In genomic region chr20:23569570-23569969, GRCh38 we compare ENCODE assay signal across 20 cellular contexts. TPM values are rescaled to one million over a fixed set of nuclear protein-coding genes. Genes with fewer than 3 reads are reported as not detected.
DNase-seq lines count a peak whose midpoint lies in the region; ATAC-seq and TF ChIP-seq lines count a peak whose summit lies in the region.
"Had no signal": no experiment of that assay in that cellular context is flagged by ENCODE, and none has a peak within 500 bp of the region (broad histone marks: within the 10 kb centered on the region; RNA-seq: fewer than 3 reads in every experiment).

No MANE protein-coding gene starts in this region.

- H3K4me3 ChIP-seq in upper lobe of right lung, result no peak overlapping the region
- H3K4me3 ChIP-seq in colonic mucosa, result no peak overlapping the region
- H3K4me3 ChIP-seq: HAP-1 had no signal

- TF ChIP-seq CTCF in GM10248 (IDR thresholded peaks at IDR 0.05; ENCODE audit: control extremely low read depth, extremely low read depth, low read depth, missing control alignments), result no peak
- TF ChIP-seq CTCF in upper lobe of right lung (IDR thresholded peaks at IDR 0.05), result no peak
- TF ChIP-seq CTCF in colonic mucosa (IDR thresholded peaks at IDR 0.05), result no peak

- CTCF ChIA-PET in GM10248 (lab: Yijun Ruan, JAX), result interaction anchor here (0.6 to 1.5 kb wide), 2 partner anchors 13 to 16 kb away, joined by 3 read pairs; no protein-coding TSS in a partner anchor

- H3K4me1 ChIP-seq in upper lobe of right lung, result no peaks in the 10 kb centered on the region
- no peaks in the 10 kb centered on the region for H3K4me1 ChIP-seq in colonic mucosa
- H3K4me1 ChIP-seq: BE2C, HAP-1 had no signal

- H3K36me3 ChIP-seq in upper lobe of right lung (no peaks in the 10 kb centered on the region), colonic mucosa (no peaks in the 10 kb centered on the region)
- H3K36me3 ChIP-seq: BE2C, HAP-1 had no signal

- no peak overlapping the region for H3K9ac ChIP-seq in colonic mucosa (ENCODE audit: low read depth in 2 of 2, low read length in 2 of 2)

- no peaks in the 10 kb centered on the region for H3K9me3 ChIP-seq in upper lobe of right lung
- H3K9me3 ChIP-seq in colonic mucosa, result no peaks in the 10 kb centered on the region
- H3K9me3 ChIP-seq: BE2C, HAP-1 had no signal

- DNase-seq in GM10248 (ENCODE audit: extremely low spot score) (peak; percentile 2), ecto neural progenitor cell (ENCODE audit: low spot score) (peak; percentile 29), posterior vena cava (ENCODE audit: low spot score) (peak; percentile 62), upper lobe of right lung (peak; percentile 17), colonic mucosa (no peak)
- no peak for DNase-seq in stimulated activated CD4-positive, alpha-beta T cell treated with anti-CD3 and anti-CD28 coated beads, Interleukin-15, amount 100 ng/mL, for 24 hours
- DNase-seq: ACHN; BE2C; C1 segment of cervical spinal cord; CD4-positive, CD25-positive, alpha-beta regulatory T cell; CD8-positive, alpha-beta memory T cell; COR-L47; DMS 273 treated with DMSO at 0.1 percent for 48 hours; DMS53; DND-41; EL had no signal

- ATAC-seq in upper lobe of right lung, result no peak

- POLR2A ChIA-PET in GM10248 (lab: Yijun Ruan, JAX), result no interaction called here

- H3K27ac ChIP-seq in upper lobe of right lung, result no peak overlapping the region
- H3K27ac ChIP-seq in colonic mucosa, result no peak overlapping the region

- intact Hi-C loops in posterior vena cava (cut with DNase I), result no loop called here
- intact Hi-C loops in upper lobe of right lung (cut with DNase I), result no loop called here
- intact Hi-C loops in colonic mucosa (cut with DNase I), result no loop called here

- no peaks in the 10 kb centered on the region for H3K27me3 ChIP-seq in upper lobe of right lung
- H3K27me3 ChIP-seq in colonic mucosa, result no peaks in the 10 kb centered on the region
- H3K27me3 ChIP-seq: BE2C had no signal

RNA-seq across cellular contexts. Expression of gene CST9L, which starts 1.3 kb away (rescaled TPM):
- total RNA-seq in posterior vena cava (not detected), upper lobe of right lung (not detected), colonic mucosa (not detected)
- total RNA-seq: CD4-positive, CD25-positive, alpha-beta regulatory T cell; CD8-positive, alpha-beta memory T cell; G401; H4; HT-29 had no signal

RNA-seq across cellular contexts. Expression of gene CST9, which starts 36.1 kb away (rescaled TPM):
- total RNA-seq in posterior vena cava, result not detected
- not detected for total RNA-seq in upper lobe of right lung
- not detected for total RNA-seq in colonic mucosa
- total RNA-seq: CD4-positive, CD25-positive, alpha-beta regulatory T cell; CD8-positive, alpha-beta memory T cell; G401; H4; HT-29 had no signal

Comparison
In these comparisons a context has a peak if more than half of its experiments do, and no peak if none do; other contexts are left out.
1. DNase-seq: peak in GM10248 (single experiment), ecto neural progenitor cell (single experiment), posterior vena cava (single experiment) and upper lobe of right lung (single experiment); none in stimulated activated CD4-positive, alpha-beta T cell treated with anti-CD3 and anti-CD28 coated beads, Interleukin-15, amount 100 ng/mL, for 24 hours (single experiment) and colonic mucosa (single experiment).